ENCODE assay signal across 8 cellular contexts in the genomic region with DNA sequence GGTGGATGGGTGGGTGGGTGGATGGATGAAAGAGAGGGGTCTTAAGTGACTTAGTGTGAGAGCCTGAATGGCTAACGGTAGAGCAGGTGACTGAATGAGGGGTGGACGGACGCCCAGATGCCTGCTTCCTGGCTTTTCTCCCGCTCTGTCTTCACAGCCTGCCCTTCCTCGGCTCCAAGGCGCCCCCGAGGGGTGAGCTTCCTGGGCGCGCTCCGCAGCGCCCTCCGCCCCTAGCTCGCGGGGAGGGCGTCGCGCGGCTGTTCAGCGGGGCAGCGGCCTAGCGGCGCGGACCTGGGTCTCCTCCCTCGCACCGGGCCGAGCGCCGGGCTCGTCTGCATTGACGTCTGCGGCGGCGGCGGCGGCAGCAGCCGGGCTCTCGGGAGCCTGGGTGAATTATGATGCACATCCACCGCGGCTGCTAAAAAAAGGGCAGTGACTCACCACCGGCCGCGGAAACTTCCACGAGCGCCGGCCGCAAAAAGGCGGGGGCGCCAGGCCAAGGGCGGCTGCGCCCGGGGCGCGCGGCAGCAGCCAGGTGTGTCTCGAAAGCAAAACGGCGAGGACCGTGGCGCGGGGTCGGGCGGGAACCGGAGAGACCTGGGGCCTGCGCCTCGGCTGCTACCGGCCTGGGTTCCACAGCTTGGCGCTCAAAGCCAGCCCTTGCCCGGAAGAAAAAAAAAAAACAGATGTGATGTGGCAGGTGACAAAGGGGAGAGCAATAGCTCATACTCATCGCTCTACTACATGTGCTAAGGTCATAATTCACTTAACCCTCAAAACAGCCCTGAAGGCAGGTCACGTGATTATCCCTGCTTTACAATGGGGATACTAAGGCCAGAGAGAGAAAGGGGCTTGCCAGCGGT.
DNase-seq lines count a peak whose midpoint lies in the region; ATAC-seq and TF ChIP-seq lines count a peak whose summit lies in the region.

No MANE protein-coding gene starts in this region.

- H3K4me3 ChIP-seq in adrenal gland (peak overlapping the region in 2 of 4 donors; percentile 13 to 43), heart left ventricle (peak overlapping the region in 10 of 12 donors; percentile 26 to 57 (median 44))

- H3K4me1 Mint-ChIP-seq in Calu3 (ENCODE audit: low read depth, unreplicated experiment) (peaks cover 21% of the 10 kb centered on the region), type B pancreatic cell (ENCODE audit: unreplicated experiment) (no peaks in the 10 kb centered on the region)

- WGBS in adrenal gland, 4 donors: 2 to 7% (median 3%) methylated on average over 21 to 71 of the region's 71 CpGs
- 3 to 4% (median 3%) methylated on average over 47 to 71 of the region's 71 CpGs for WGBS in heart left ventricle, 4 donors

- DNase-seq in Calu3 (peak; percentile 77), HK-2 (ENCODE audit: unreplicated experiment) (peak; percentile 68), adrenal gland (peak; percentile 85 to 92 (median 89)), heart left ventricle (peak; percentile 76 to 91 (median 89)), posterior vena cava (ENCODE audit: low spot score) (peak; percentile 96), type B pancreatic cell (ENCODE audit: extremely low spot score, unreplicated experiment) (no peak)

- peak overlapping the region in 4 of 5 donors; percentile 34 to 79 (median 66) for H3K27ac ChIP-seq in adrenal gland
- peak overlapping the region; percentile 40 to 91 (median 84) for H3K27ac ChIP-seq in heart left ventricle

- H3K27me3 ChIP-seq in adrenal gland (peaks cover 4% of the 10 kb centered on the region), heart left ventricle (peaks cover 0 to 30% (median 0%) of the 10 kb centered on the region in 9 donors)

- no TSS peak for BruUV-seq in Calu3 (replicated peaks; lab: Mats Ljungman, UMichigan)

- H3K27ac Mint-ChIP-seq in Calu3 (ENCODE audit: unreplicated experiment) (peak overlapping the region; percentile 67), type B pancreatic cell (peak overlapping the region; percentile 5)

- no peaks in the 10 kb centered on the region for H3K9me3 Mint-ChIP-seq in Calu3 (ENCODE audit: low read depth, unreplicated experiment)
- peaks cover 5% of the 10 kb centered on the region for H3K9me3 Mint-ChIP-seq in type B pancreatic cell

- ATAC-seq in GM19468 (IDR thresholded peaks at IDR 0.05; ENCODE audit: extremely low read depth, unreplicated experiment) (peak; percentile 91), SK-N-SH treated with all-trans-retinoic acid at 6 μM for 48 hours (peak; percentile 99), heart left ventricle (peak; percentile 78 to 99 (median 97))

- H3K4me3 Mint-ChIP-seq in Calu3 (ENCODE audit: low read depth, unreplicated experiment) (peak overlapping the region; percentile 64), type B pancreatic cell (peak overlapping the region; percentile 80)

- H3K36me3 Mint-ChIP-seq in Calu3 (ENCODE audit: insufficient read depth, unreplicated experiment): peaks cover 6% of the 10 kb centered on the region
- no peaks in the 10 kb centered on the region for H3K36me3 Mint-ChIP-seq in type B pancreatic cell

- H3K9me3 ChIP-seq in adrenal gland (replicated peaks in 1 of 3) (no peaks in the 10 kb centered on the region), heart left ventricle (no peaks in the 10 kb centered on the region)

- TF ChIP-seq CTCF in Calu3 (IDR thresholded peaks at IDR 0.05; ENCODE audit: unreplicated experiment) (peak; percentile 48), adrenal gland (IDR thresholded peaks at IDR 0.05) (peak in 2 of 6 experiments; percentile 9 to 11), heart left ventricle (IDR thresholded peaks at IDR 0.05) (peak in 10 of 12 donors; percentile 9 to 57 (median 24)), type B pancreatic cell (conservative IDR thresholded peaks at IDR 0.05) (peak; percentile 33)

- H3K27me3 Mint-ChIP-seq in Calu3 (ENCODE audit: unreplicated experiment): peaks cover 3% of the 10 kb centered on the region
- peaks cover 44% of the 10 kb centered on the region for H3K27me3 Mint-ChIP-seq in type B pancreatic cell

- no peaks in the 10 kb centered on the region for H3K36me3 ChIP-seq in adrenal gland (replicated peaks in 1 of 2)
- no peaks in the 10 kb centered on the region for H3K36me3 ChIP-seq in heart left ventricle

- CTCF ChIA-PET in Calu3 (lab: Charles Lee): interaction anchor here (0.6 to 1.1 kb wide), 3 partner anchors 139 to 1341 kb away, joined by 3 to 4 read pairs (median 3); no protein-coding TSS in a partner anchor

- TF ChIP-seq POLR2A in adrenal gland (IDR thresholded peaks at IDR 0.05) (peak in 1 of 2 donors; percentile 52), heart left ventricle (IDR thresholded peaks at IDR 0.05) (peak; percentile 28 to 80)

- peaks cover 0 to 11% of the 10 kb centered on the region in 2 donors for H3K4me1 ChIP-seq in adrenal gland (replicated peaks in 1 of 2)
- peaks cover 0 to 15% (median 5%) of the 10 kb centered on the region in 12 donors for H3K4me1 ChIP-seq in heart left ventricle

- intact Hi-C loops in Calu3 (cut with micrococcal nuclease; ENCODE audit: unreplicated experiment): loop anchor here (2.0 to 10.0 kb wide), 3 partner anchors 138 to 258 kb away; no protein-coding TSS in a partner anchor
- intact Hi-C loops in adrenal gland (cut with DNase I): no loop called here
- intact Hi-C loops in heart left ventricle (cut with DNase I): loop anchor here in 3 of 10 donors (10.0 kb wide), 3 partner anchors 142 to 438 kb away; partner anchors contain the start of genes ADRA1B (in 1 of the 3) and IL12B (in 1 of the 3)
- intact Hi-C loops in posterior vena cava (cut with DNase I): no loop called here

TF ChIP-seq in SK-N-SH treated with all-trans-retinoic acid at 6 μM for 48 hours, 23 proteins besides CTCF, POLR2A, EP300 and RAD21:
- TF ChIP-seq TSHZ2 (CRISPR knock-in tag; IDR thresholded peaks at IDR 0.05) (no peak), ZNF565 (CRISPR knock-in tag; conservative IDR thresholded peaks at IDR 0.05; ENCODE audit: low read depth) (no peak), BACH2 (CRISPR knock-in tag; IDR thresholded peaks at IDR 0.05; ENCODE audit: borderline replicate concordance) (no peak)
TF ChIP-seq in SK-N-SH treated with all-trans-retinoic acid at 6 μM for 48 hours: peak in this region for 0.
